In genomic region chr7:159211540-159212182, GRCh38 we compare ENCODE assay signal across 19 cellular contexts.
DNase-seq lines count a peak whose midpoint lies in the region; ATAC-seq and TF ChIP-seq lines count a peak whose summit lies in the region.
"Had no signal": no experiment of that assay in that cellular context is flagged by ENCODE, and none has a peak within 500 bp of the region (broad histone marks: within the 10 kb centered on the region; RNA-seq: fewer than 3 reads in every experiment).

No MANE protein-coding gene starts in this region.

- H3K36me3 Mint-ChIP-seq in stimulated activated effector memory CD8-positive, alpha-beta T cell treated with anti-CD3 and anti-CD28 coated beads, Interleukin-12 subunit alpha, Interleukin-12 subunit beta, amount 100 ng/mL, for 72 hours: no peaks in the 10 kb centered on the region

- H3K4me3 ChIP-seq in HEK293 (ENCODE audit: low read depth, low read length) (no peak overlapping the region), WERI-Rb-1 (ENCODE audit: low read depth, low read length) (no peak overlapping the region), brain microvascular endothelial cell (ENCODE audit: low read depth, low read length) (no peak overlapping the region)
- H3K4me3 ChIP-seq: left lung, SK-N-MC had no signal

- H3K9me3 ChIP-seq in HEK293 (ENCODE audit: control insufficient read depth, insufficient read depth, low read depth, low read length) (no peaks in the 10 kb centered on the region), WERI-Rb-1 (ENCODE audit: severe bottlenecking) (no peaks in the 10 kb centered on the region)
- H3K9me3 ChIP-seq: left lung had no signal

- H3K36me3 ChIP-seq in HEK293 (ENCODE audit: control insufficient read depth in 2 of 2, insufficient read depth in 1 of 2, low read length in 2 of 2) (no peaks in the 10 kb centered on the region), WERI-Rb-1 (no peaks in the 10 kb centered on the region), brain microvascular endothelial cell (replicated peaks) (no peaks in the 10 kb centered on the region)
- H3K36me3 ChIP-seq: left lung had no signal

- no peak for TF ChIP-seq CTCF in HEK293 (tag by site-specific recombination; IDR thresholded peaks at IDR 0.05)
- TF ChIP-seq CTCF in WERI-Rb-1 (IDR thresholded peaks at IDR 0.05; ENCODE audit: low read depth, low read length): no peak
- no peak for TF ChIP-seq CTCF in brain microvascular endothelial cell (IDR thresholded peaks at IDR 0.05; ENCODE audit: low read depth, low read length, missing control alignments)

- H3K27me3 ChIP-seq in WERI-Rb-1 (ENCODE audit: insufficient read depth, low read depth, severe bottlenecking) (no peaks in the 10 kb centered on the region), brain microvascular endothelial cell (replicated peaks) (no peaks in the 10 kb centered on the region)

- H3K4me1 ChIP-seq in HEK293 (ENCODE audit: control insufficient read depth, insufficient read depth, low read length): no peaks in the 10 kb centered on the region
- H3K4me1 ChIP-seq: left lung had no signal

- H3K4me1 Mint-ChIP-seq in stimulated activated effector memory CD8-positive, alpha-beta T cell treated with anti-CD3 and anti-CD28 coated beads, Interleukin-12 subunit alpha, Interleukin-12 subunit beta, amount 100 ng/mL, for 72 hours: peaks cover 5% of the 10 kb centered on the region

- CTCF ChIA-PET in HEK293 (lab: Yijun Ruan, JAX): no interaction called here

- DNase-seq in cerebellum (ENCODE audit: low spot score) (peak; percentile 27), left kidney (ENCODE audit: low read depth, low spot score) (peak; percentile 22), NCI-H345 treated with DMSO at 0.1 percent for 48 hours (lab: John Stamatoyannopoulos, UW; ENCODE audit: unreplicated experiment) (no peak), WERI-Rb-1 (no peak), brain microvascular endothelial cell (no peak)
- DNase-seq in stimulated activated effector memory CD8-positive, alpha-beta T cell treated with anti-CD3 and anti-CD28 coated beads, Interleukin-12 subunit alpha, Interleukin-12 subunit beta, amount 100 ng/mL, for 72 hours (ENCODE audit: low spot score in 2 of 2): no peak
- DNase-seq: activated CD4-positive, alpha-beta T cell treated with anti-CD3 and anti-CD28 coated beads for 1 hour; activated CD8-positive, alpha-beta memory T cell treated with anti-CD3 and anti-CD28 coated beads, Interleukin-2, amount 50 U/mL, for 48 hours; activated effector memory CD4-positive, alpha-beta T cell treated with anti-CD3 and anti-CD28 coated beads, Interleukin-2, amount 50 U/mL, for 16 hours; amniotic stem cell; COR-L47; left lung; NCI-H1436; NCI-H774; stimulated activated CD4-positive, alpha-beta T cell treated with anti-CD3 and anti-CD28 coated beads, Interleukin-2, amount 100 ng/mL, for 48 hours; T1000 had no signal

- no peak overlapping the region for H3K27ac ChIP-seq in HEK293 (ENCODE audit: extremely low read depth, low read depth, low read length)
- H3K27ac ChIP-seq in WERI-Rb-1: no peak overlapping the region
- no peak overlapping the region for H3K27ac ChIP-seq in brain microvascular endothelial cell
- H3K27ac ChIP-seq: left lung, SK-N-MC had no signal

- POLR2A ChIA-PET in HEK293 (lab: Yijun Ruan, JAX): no interaction called here

- H3K27ac Mint-ChIP-seq in stimulated activated effector memory CD8-positive, alpha-beta T cell treated with anti-CD3 and anti-CD28 coated beads, Interleukin-12 subunit alpha, Interleukin-12 subunit beta, amount 100 ng/mL, for 72 hours: peak overlapping the region; percentile 58

- H3K9me3 Mint-ChIP-seq in stimulated activated effector memory CD8-positive, alpha-beta T cell treated with anti-CD3 and anti-CD28 coated beads, Interleukin-12 subunit alpha, Interleukin-12 subunit beta, amount 100 ng/mL, for 72 hours: no peaks in the 10 kb centered on the region

- in situ Hi-C loops in brain microvascular endothelial cell (cut with HindIII; ENCODE audit: low pct_ligation_motif_present, low sequenced_read_pairs): no loop called here

- no peak for ATAC-seq in stimulated activated effector memory CD8-positive, alpha-beta T cell treated with anti-CD3 and anti-CD28 coated beads, Interleukin-12 subunit alpha, Interleukin-12 subunit beta, amount 100 ng/mL, for 72 hours
- ATAC-seq in HG03521 (IDR thresholded peaks at IDR 0.05; ENCODE audit: unreplicated experiment): no peak
- ATAC-seq: left lung had no signal

- H3K4me3 Mint-ChIP-seq in stimulated activated effector memory CD8-positive, alpha-beta T cell treated with anti-CD3 and anti-CD28 coated beads, Interleukin-12 subunit alpha, Interleukin-12 subunit beta, amount 100 ng/mL, for 72 hours: no peak overlapping the region

TF ChIP-seq in HEK293, 187 proteins besides CTCF, POLR2A, EP300 and RAD21:
- TF ChIP-seq ZNF449 (tag by site-specific recombination; IDR thresholded peaks at IDR 0.05): peak; percentile 94
- TF ChIP-seq ZNF837 (tag by site-specific recombination; IDR thresholded peaks at IDR 0.05): no peak
- TF ChIP-seq ZNF114 (tag by site-specific recombination; IDR thresholded peaks at IDR 0.05): no peak
TF ChIP-seq in HEK293: peak in this region for 1.

Comparison
In these comparisons a context has a peak if more than half of its experiments do, and no peak if none do; other contexts are left out.
1. DNase-seq: peak in cerebellum (single experiment) and left kidney (single experiment); none in stimulated activated effector memory CD8-positive, alpha-beta T cell treated with anti-CD3 and anti-CD28 coated beads, Interleukin-12 subunit alpha, Interleukin-12 subunit beta, amount 100 ng/mL, for 72 hours (0 of 2), NCI-H345 treated with DMSO at 0.1 percent for 48 hours (single experiment), WERI-Rb-1 (single experiment) and brain microvascular endothelial cell (single experiment).